ENCODE assay signal across 10 cellular contexts in genomic region chr18:48913201-48913600, GRCh38. TPM values are rescaled to one million over a fixed set of nuclear protein-coding genes. Genes with fewer than 3 reads are reported as not detected.
DNase-seq lines count a peak whose midpoint lies in the region; ATAC-seq, FAIRE-seq and TF ChIP-seq lines count a peak whose summit lies in the region.
"Had no signal": no experiment of that assay in that cellular context is flagged by ENCODE, and none has a peak within 500 bp of the region (broad histone marks: within the 10 kb centered on the region; RNA-seq: fewer than 3 reads in every experiment).

No MANE protein-coding gene starts in this region.

- SMC1A ChIA-PET in GM12878 (lab: Charles Lee; ENCODE audit: uncharacterized antibody, unreplicated experiment): interaction anchor here (1.0 to 4.1 kb wide), 9 partner anchors 9 to 265 kb away, joined by 3 to 31 read pairs (median 4); no protein-coding TSS in a partner anchor

- no TSS peak for BruUV-seq in GM12878 (replicated peaks; lab: Mats Ljungman, UMichigan)

- TF ChIP-seq CTCF in GM12874 (IDR thresholded peaks at IDR 0.05; ENCODE audit: insufficient read depth, low read depth, low read length) (peak; percentile 49), GM12878 (IDR thresholded peaks at IDR 0.05 in 2 of 3, conservative IDR thresholded peaks at IDR 0.05 in 1 of 3; ENCODE audit: control insufficient read depth in 2 of 3, extremely low read depth in 1 of 3, insufficient read depth in 1 of 3, low read depth in 3 of 3, low read length in 3 of 3) (peak; percentile 38 to 51 (median 43); a peak in 5 of 6 replicates), suprapubic skin (IDR thresholded peaks at IDR 0.05) (no peak)

- no peak overlapping the region for H3K27ac ChIP-seq in GM12878 (ENCODE audit: control insufficient read depth, insufficient read depth)
- no peak overlapping the region for H3K27ac ChIP-seq in small intestine (ENCODE audit: low read depth in 1 of 2, low read length in 1 of 2)
- H3K27ac ChIP-seq in suprapubic skin: no peak overlapping the region
- H3K27ac ChIP-seq: heart right ventricle had no signal

- H3K9me3 ChIP-seq in GM12878 (replicated peaks; ENCODE audit: control insufficient read depth, insufficient read depth, low read length): no peaks in the 10 kb centered on the region
- no peaks in the 10 kb centered on the region for H3K9me3 ChIP-seq in small intestine (ENCODE audit: control insufficient read depth, low read depth)
- H3K9me3 ChIP-seq in suprapubic skin: no peaks in the 10 kb centered on the region
- H3K9me3 ChIP-seq: heart right ventricle had no signal

- H3K4me2 ChIP-seq in GM12878 (ENCODE audit: control insufficient read depth, insufficient read depth): no peak overlapping the region

- DNase-seq in RPMI8226: peak; percentile 77
- DNase-seq in GM12878 (ENCODE audit: low read depth, low spot score): no peak
- peak; percentile 56 for DNase-seq in small intestine
- no peak for DNase-seq in inferior parietal cortex (ENCODE audit: extremely low spot score)
- no peak for DNase-seq in suprapubic skin (ENCODE audit: low spot score in 2 of 2)
- no peak for DNase-seq in midbrain (lab: John Stamatoyannopoulos, UW)
- DNase-seq: heart right ventricle, IMR-90 had no signal

- intact Hi-C loops in GM12878 (cut with micrococcal nuclease; ENCODE audit: unreplicated experiment): loop anchor here (2.0 to 10.0 kb wide), 2 partner anchors 136 to 238 kb away; no protein-coding TSS in a partner anchor

- POLR2A ChIA-PET in GM12878 (lab: Charles Lee): no interaction called here

- FAIRE-seq in GM12878 (lab: Jason Lieb, UNC) (no peak), small intestine (lab: Jason Lieb, UNC) (no peak)

- H3K9ac ChIP-seq in GM12878 (ENCODE audit: control insufficient read depth, insufficient read depth, low read length): no peak overlapping the region

- no peak for TF ChIP-seq EP300 in GM12878 (IDR thresholded peaks at IDR 0.05; ENCODE audit: borderline replicate concordance in 1 of 2, control insufficient read depth in 1 of 2, low read depth in 2 of 2, low read length in 2 of 2)
- TF ChIP-seq EP300 in suprapubic skin (IDR thresholded peaks at IDR 0.05): no peak

- CTCF ChIA-PET in GM12878 (lab: Yijun Ruan, JAX): interaction anchor here (0.7 to 4.3 kb wide), 7 partner anchors 11 to 201 kb away, joined by 3 to 38 read pairs (median 3); no protein-coding TSS in a partner anchor

- H4K20me1 ChIP-seq in GM12878 (ENCODE audit: control insufficient read depth, insufficient read depth): no peaks in the 10 kb centered on the region

- RAD21 ChIA-PET in GM12878 (lab: Charles Lee; ENCODE audit: unreplicated experiment): interaction anchor here (0.7 to 2.9 kb wide), 5 partner anchors 39 to 198 kb away, joined by 3 to 22 read pairs (median 3); no protein-coding TSS in a partner anchor

- TF ChIP-seq RAD21 in GM12878 (IDR thresholded peaks at IDR 0.05; ENCODE audit: insufficient read depth, low read depth, low read length): peak; percentile 34; the same call in 1 of the 2 replicates

- no peak overlapping the region for H2AFZ ChIP-seq in GM12878 (ENCODE audit: control insufficient read depth, low read depth, low read length)

- TF ChIP-seq POLR2A in GM12878 (IDR thresholded peaks at IDR 0.05; ENCODE audit: low read depth, low read length) (no peak), suprapubic skin (IDR thresholded peaks at IDR 0.05) (no peak)

- H3K36me3 ChIP-seq in GM12878 (ENCODE audit: control insufficient read depth in 2 of 2, insufficient read depth in 2 of 2, low read length in 1 of 2): no peaks in the 10 kb centered on the region
- no peaks in the 10 kb centered on the region for H3K36me3 ChIP-seq in small intestine (ENCODE audit: control insufficient read depth in 2 of 2, insufficient read depth in 2 of 2, low read length in 2 of 2)
- H3K36me3 ChIP-seq in suprapubic skin: no peaks in the 10 kb centered on the region
- H3K36me3 ChIP-seq: heart right ventricle had no signal

- in situ Hi-C loops in GM12878 (cut with MboI): no loop called here

- H3K27me3 ChIP-seq in GM12878 (replicated peaks in 1 of 2; ENCODE audit: control insufficient read depth in 2 of 2, insufficient read depth in 2 of 2, low read length in 1 of 2): no peaks in the 10 kb centered on the region
- H3K27me3 ChIP-seq in small intestine (ENCODE audit: control insufficient read depth in 2 of 2, insufficient read depth in 2 of 2, low read length in 2 of 2): no peaks in the 10 kb centered on the region
- no peaks in the 10 kb centered on the region for H3K27me3 ChIP-seq in suprapubic skin
- H3K27me3 ChIP-seq: heart right ventricle had no signal

- H3K4me1 ChIP-seq in GM12878 (ENCODE audit: control insufficient read depth, insufficient read depth, low read length): peaks cover 10% of the 10 kb centered on the region
- no peaks in the 10 kb centered on the region for H3K4me1 ChIP-seq in small intestine (ENCODE audit: control insufficient read depth in 2 of 2, insufficient read depth in 1 of 2, low read depth in 1 of 2, low read length in 1 of 2)
- no peaks in the 10 kb centered on the region for H3K4me1 ChIP-seq in suprapubic skin

- ATAC-seq in GM12878 (peak; percentile 79), GM18867 (IDR thresholded peaks at IDR 0.05; ENCODE audit: unreplicated experiment) (no peak)

- WGBS in GM12878 (ENCODE audit: insufficient coverage, insufficient replicate concordance, low lambda C conversion rate, missing lambda C conversion rate): 53% methylated on average over 5 of the region's 5 CpGs
- 54 to 78% (median 60%) methylated on average over 5 of the region's 5 CpGs for WGBS in small intestine, 3 donors
- WGBS in suprapubic skin: 89% methylated on average over 5 of the region's 5 CpGs

- H3K4me3 ChIP-seq in GM12878 (no peak overlapping the region), small intestine (ENCODE audit: low read depth in 1 of 2, low read length in 2 of 2) (no peak overlapping the region), suprapubic skin (no peak overlapping the region)
- H3K4me3 ChIP-seq: heart right ventricle had no signal

- H3K79me2 ChIP-seq in GM12878 (ENCODE audit: control insufficient read depth, insufficient read depth, low read length): no peaks in the 10 kb centered on the region

TF ChIP-seq in GM12878, 131 proteins besides CTCF, POLR2A, EP300 and RAD21:
- TF ChIP-seq EGR1 (IDR thresholded peaks at IDR 0.05; ENCODE audit: borderline replicate concordance in 1 of 2, low read depth in 2 of 2, low read length in 2 of 2) (no peak), DPF2 (IDR thresholded peaks at IDR 0.05) (no peak), BCL11A (IDR thresholded peaks at IDR 0.05; ENCODE audit: low read depth, low read length) (no peak), FOXK2 (IDR thresholded peaks at IDR 0.05) (no peak), SREBF2 (IDR thresholded peaks at IDR 0.05; ENCODE audit: low read length) (no peak), SMC3 (IDR thresholded peaks at IDR 0.05; ENCODE audit: borderline replicate concordance, low read length) (peak; percentile 49)

RNA-seq across cellular contexts. Expression of gene SMAD7, which starts 37.6 kb away (rescaled TPM):
- total RNA-seq in GM12878 (2013; cell fraction: nucleolus; rRNA removed): 36.4 and 43.3 TPM in 2 replicates
- 11.7 and 14.8 TPM in 2 replicates for total RNA-seq in GM12878 (2014; rRNA removed)
- total RNA-seq in GM12878 (2014; rRNA removed; fragmentation: Illumina TruSeq; extraction: Trizol): 8.4 and 10.3 TPM in 2 replicates
- total RNA-seq in GM12878 (2021): 13.1 and 14.1 TPM in 2 replicates
- 2.7 TPM for polyA plus RNA-seq in GM12878 (2011; ENCODE audit: low read depth)
- 19.0 and 22.5 TPM in 2 replicates for polyA plus RNA-seq in GM12878 (2011; rRNA removed)
- 24.3 and 24.7 TPM in 2 replicates for polyA plus RNA-seq in GM12878 (2011; cell fraction: cytosol; rRNA removed)
- 34.6 and 47.7 TPM in 2 replicates for polyA plus RNA-seq in GM12878 (2011; cell fraction: nucleus; rRNA removed)
- polyA plus RNA-seq in GM12878 (2012): 7.3 and 8.5 TPM in 2 replicates
- 4.3 and 6.4 TPM in 2 replicates for polyA plus RNA-seq in GM12878 (2014; fragmentation: Illumina TruSeq; extraction: Trizol)
- polyA plus RNA-seq in GM12878 (2014; fragmentation: Nextera tagmentation; extraction: Ambion mirVana): 1 to 10 TPM; 1.3 to 1.8 TPM
- 8.6 and 9.7 TPM in 2 replicates for polyA plus RNA-seq in GM12878 (2014; rRNA removed)
- 1 to 10 TPM; 2.0 to 3.8 TPM for polyA plus RNA-seq in GM12878 (2016; fragmentation: Nextera tagmentation; extraction: Ambion mirVana)
- polyA minus RNA-seq in GM12878 (2011; rRNA and poly(A)+ RNA removed): 28.1 and 47.6 TPM in 2 replicates
- 16.8 and 23.7 TPM in 2 replicates for polyA minus RNA-seq in GM12878 (2011; cell fraction: cytosol; rRNA and poly(A)+ RNA removed)
- 23.5 and 38.0 TPM in 2 replicates for polyA minus RNA-seq in GM12878 (2011; cell fraction: nucleus; rRNA and poly(A)+ RNA removed)
- 10 to 100 TPM; 17.2 to 24.0 (median 18.3) TPM for polyA plus RNA-seq in small intestine
- total RNA-seq in suprapubic skin: 10 to 100 TPM; 19.7 to 41.6 (median 27.8) TPM

Comparison
In these comparisons a context has a peak if more than half of its experiments do, and no peak if none do; other contexts are left out.
1. CTCF ChIP-seq: peak in GM12874 (single experiment) and GM12878 (3 of 3); none in suprapubic skin (0 of 2).
2. DNase-seq: peak in RPMI8226 (single experiment) and small intestine (single experiment); none in GM12878 (single experiment), inferior parietal cortex (single experiment), suprapubic skin (0 of 2) and midbrain (single experiment).